ENCODE assay signal across 1 cellular context in genomic region chr19:44890366-44891015, GRCh38.
TF ChIP-seq lines count a peak whose summit lies in the region.

No MANE protein-coding gene starts in this region.

TF ChIP-seq in K562, 482 proteins besides CTCF, POLR2A, EP300 and RAD21 (continued from another document and continues in another):
- TF ChIP-seq, protein P1, sequence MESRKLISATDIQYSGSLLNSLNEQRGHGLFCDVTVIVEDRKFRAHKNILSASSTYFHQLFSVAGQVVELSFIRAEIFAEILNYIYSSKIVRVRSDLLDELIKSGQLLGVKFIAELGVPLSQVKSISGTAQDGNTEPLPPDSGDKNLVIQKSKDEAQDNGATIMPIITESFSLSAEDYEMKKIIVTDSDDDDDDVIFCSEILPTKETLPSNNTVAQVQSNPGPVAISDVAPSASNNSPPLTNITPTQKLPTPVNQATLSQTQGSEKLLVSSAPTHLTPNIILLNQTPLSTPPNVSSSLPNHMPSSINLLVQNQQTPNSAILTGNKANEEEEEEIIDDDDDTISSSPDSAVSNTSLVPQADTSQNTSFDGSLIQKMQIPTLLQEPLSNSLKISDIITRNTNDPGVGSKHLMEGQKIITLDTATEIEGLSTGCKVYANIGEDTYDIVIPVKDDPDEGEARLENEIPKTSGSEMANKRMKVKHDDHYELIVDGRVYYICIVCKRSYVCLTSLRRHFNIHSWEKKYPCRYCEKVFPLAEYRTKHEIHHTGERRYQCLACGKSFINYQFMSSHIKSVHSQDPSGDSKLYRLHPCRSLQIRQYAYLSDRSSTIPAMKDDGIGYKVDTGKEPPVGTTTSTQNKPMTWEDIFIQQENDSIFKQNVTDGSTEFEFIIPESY (CRISPR knock-in tag; IDR thresholded peaks at IDR 0.05): no peak
- TF ChIP-seq STAT5B (CRISPR knock-in tag; IDR thresholded peaks at IDR 0.05) (no peak), ZBTB9 (CRISPR knock-in tag; IDR thresholded peaks at IDR 0.05) (no peak), KHSRP (IDR thresholded peaks at IDR 0.05) (no peak), MAFK (IDR thresholded peaks at IDR 0.05; ENCODE audit: low read length) (0 out of 2 replicates have a peak, but pooled peaks have one; percentile 2), IRF2 (CRISPR knock-in tag; IDR thresholded peaks at IDR 0.05) (no peak), CGGBP1 (CRISPR knock-in tag; IDR thresholded peaks at IDR 0.05) (no peak), RHOXF2B (CRISPR knock-in tag; conservative IDR thresholded peaks at IDR 0.05) (no peak), EZH2 (IDR thresholded peaks at IDR 0.05; ENCODE audit: borderline replicate concordance, low read depth, low read length) (no peak), DIDO1 (tag; IDR thresholded peaks at IDR 0.05; ENCODE audit: low read depth) (no peak), ZNF239 (CRISPR knock-in tag; IDR thresholded peaks at IDR 0.05) (no peak; the same call in 1 of the 2 replicates), POLR2AphosphoS5 (IDR thresholded peaks at IDR 0.05; ENCODE audit: control insufficient read depth, insufficient read depth, low read depth, low read length) (peak; percentile 83; the same call in 1 of the 2 replicates), MAZ (CRISPR knock-in tag; conservative IDR thresholded peaks at IDR 0.05 in 1 of 2, IDR thresholded peaks at IDR 0.05 in 1 of 2) (peak; percentile 85 to 97), NFE2L1 (tag; IDR thresholded peaks at IDR 0.05; ENCODE audit: borderline replicate concordance, low read depth) (no peak), SMARCA5 (IDR thresholded peaks at IDR 0.05) (no peak), KDM2B (CRISPR knock-in tag; IDR thresholded peaks at IDR 0.05) (no peak), YY1 (IDR thresholded peaks at IDR 0.05; ENCODE audit: borderline replicate concordance in 1 of 3, control insufficient read depth in 1 of 3, extremely low read depth in 1 of 3, insufficient read depth in 3 of 3, insufficient read length in 1 of 3, insufficient replicate concordance in 2 of 3, low read depth in 1 of 3, low read length in 2 of 3) (peak in 2 of 3 experiments; percentile 36 to 76), PCBP1 (IDR thresholded peaks at IDR 0.05; ENCODE audit: low read depth, low read length, poor library complexity, severe bottlenecking) (no peak), ZNF584 (CRISPR knock-in tag; IDR thresholded peaks at IDR 0.05; ENCODE audit: low read depth) (no peak), ZC3H4 (CRISPR knock-in tag; IDR thresholded peaks at IDR 0.05; ENCODE audit: borderline replicate concordance) (no peak), BCL6 (CRISPR knock-in tag; IDR thresholded peaks at IDR 0.05) (no peak), ZNF263 (CRISPR knock-in tag; IDR thresholded peaks at IDR 0.05; ENCODE audit: borderline replicate concordance) (no peak), POU5F1 (IDR thresholded peaks at IDR 0.05; ENCODE audit: borderline replicate concordance, low read depth, low read length, partially characterized antibody) (no peak), ATF1 (CRISPR knock-in tag; IDR thresholded peaks at IDR 0.05) (0 out of 2 replicates have a peak, but pooled peaks have one; percentile 17), ATF1 (tag; IDR thresholded peaks at IDR 0.05) (peak; percentile 93), ZNF764 (CRISPR knock-in tag; IDR thresholded peaks at IDR 0.05; ENCODE audit: low read depth) (no peak), CXXC5 (CRISPR knock-in tag; IDR thresholded peaks at IDR 0.05) (peak; percentile 83), ZNF561 (CRISPR knock-in tag; conservative IDR thresholded peaks at IDR 0.05) (no peak), ZNF184 (CRISPR knock-in tag; IDR thresholded peaks at IDR 0.05) (no peak), BMI1 (IDR thresholded peaks at IDR 0.05; ENCODE audit: low read length) (no peak), NONO (IDR thresholded peaks at IDR 0.05; ENCODE audit: low read depth in 2 of 2, low read length in 1 of 2) (no peak), TAF1 (IDR thresholded peaks at IDR 0.05; ENCODE audit: control insufficient read depth, extremely low read depth, insufficient read depth, low read length, severe bottlenecking) (peak; percentile 82), ZNF318 (IDR thresholded peaks at IDR 0.05; ENCODE audit: borderline replicate concordance in 1 of 2, low read depth in 1 of 2) (no peak), TRIM25 (IDR thresholded peaks at IDR 0.05; ENCODE audit: borderline replicate concordance) (no peak), HDAC1 (IDR thresholded peaks at IDR 0.05) (peak in 1 of 2 experiments; percentile 100; a peak in 2 of 4 replicates), HEY1 (CRISPR knock-in tag; IDR thresholded peaks at IDR 0.05; ENCODE audit: borderline replicate concordance) (no peak), SRSF1 (IDR thresholded peaks at IDR 0.05; ENCODE audit: low read depth, low read length) (no peak)
- TF ChIP-seq, protein P2, sequence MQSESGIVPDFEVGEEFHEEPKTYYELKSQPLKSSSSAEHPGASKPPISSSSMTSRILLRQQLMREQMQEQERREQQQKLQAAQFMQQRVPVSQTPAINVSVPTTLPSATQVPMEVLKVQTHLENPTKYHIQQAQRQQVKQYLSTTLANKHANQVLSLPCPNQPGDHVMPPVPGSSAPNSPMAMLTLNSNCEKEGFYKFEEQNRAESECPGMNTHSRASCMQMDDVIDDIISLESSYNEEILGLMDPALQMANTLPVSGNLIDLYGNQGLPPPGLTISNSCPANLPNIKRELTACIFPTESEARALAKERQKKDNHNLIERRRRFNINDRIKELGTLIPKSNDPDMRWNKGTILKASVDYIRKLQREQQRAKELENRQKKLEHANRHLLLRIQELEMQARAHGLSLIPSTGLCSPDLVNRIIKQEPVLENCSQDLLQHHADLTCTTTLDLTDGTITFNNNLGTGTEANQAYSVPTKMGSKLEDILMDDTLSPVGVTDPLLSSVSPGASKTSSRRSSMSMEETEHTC (IDR thresholded peaks at IDR 0.05): no peak
- TF ChIP-seq, protein P3, sequence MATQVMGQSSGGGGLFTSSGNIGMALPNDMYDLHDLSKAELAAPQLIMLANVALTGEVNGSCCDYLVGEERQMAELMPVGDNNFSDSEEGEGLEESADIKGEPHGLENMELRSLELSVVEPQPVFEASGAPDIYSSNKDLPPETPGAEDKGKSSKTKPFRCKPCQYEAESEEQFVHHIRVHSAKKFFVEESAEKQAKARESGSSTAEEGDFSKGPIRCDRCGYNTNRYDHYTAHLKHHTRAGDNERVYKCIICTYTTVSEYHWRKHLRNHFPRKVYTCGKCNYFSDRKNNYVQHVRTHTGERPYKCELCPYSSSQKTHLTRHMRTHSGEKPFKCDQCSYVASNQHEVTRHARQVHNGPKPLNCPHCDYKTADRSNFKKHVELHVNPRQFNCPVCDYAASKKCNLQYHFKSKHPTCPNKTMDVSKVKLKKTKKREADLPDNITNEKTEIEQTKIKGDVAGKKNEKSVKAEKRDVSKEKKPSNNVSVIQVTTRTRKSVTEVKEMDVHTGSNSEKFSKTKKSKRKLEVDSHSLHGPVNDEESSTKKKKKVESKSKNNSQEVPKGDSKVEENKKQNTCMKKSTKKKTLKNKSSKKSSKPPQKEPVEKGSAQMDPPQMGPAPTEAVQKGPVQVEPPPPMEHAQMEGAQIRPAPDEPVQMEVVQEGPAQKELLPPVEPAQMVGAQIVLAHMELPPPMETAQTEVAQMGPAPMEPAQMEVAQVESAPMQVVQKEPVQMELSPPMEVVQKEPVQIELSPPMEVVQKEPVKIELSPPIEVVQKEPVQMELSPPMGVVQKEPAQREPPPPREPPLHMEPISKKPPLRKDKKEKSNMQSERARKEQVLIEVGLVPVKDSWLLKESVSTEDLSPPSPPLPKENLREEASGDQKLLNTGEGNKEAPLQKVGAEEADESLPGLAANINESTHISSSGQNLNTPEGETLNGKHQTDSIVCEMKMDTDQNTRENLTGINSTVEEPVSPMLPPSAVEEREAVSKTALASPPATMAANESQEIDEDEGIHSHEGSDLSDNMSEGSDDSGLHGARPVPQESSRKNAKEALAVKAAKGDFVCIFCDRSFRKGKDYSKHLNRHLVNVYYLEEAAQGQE (CRISPR knock-in tag; IDR thresholded peaks at IDR 0.05; ENCODE audit: low read depth): no peak
- TF ChIP-seq, protein P4, sequence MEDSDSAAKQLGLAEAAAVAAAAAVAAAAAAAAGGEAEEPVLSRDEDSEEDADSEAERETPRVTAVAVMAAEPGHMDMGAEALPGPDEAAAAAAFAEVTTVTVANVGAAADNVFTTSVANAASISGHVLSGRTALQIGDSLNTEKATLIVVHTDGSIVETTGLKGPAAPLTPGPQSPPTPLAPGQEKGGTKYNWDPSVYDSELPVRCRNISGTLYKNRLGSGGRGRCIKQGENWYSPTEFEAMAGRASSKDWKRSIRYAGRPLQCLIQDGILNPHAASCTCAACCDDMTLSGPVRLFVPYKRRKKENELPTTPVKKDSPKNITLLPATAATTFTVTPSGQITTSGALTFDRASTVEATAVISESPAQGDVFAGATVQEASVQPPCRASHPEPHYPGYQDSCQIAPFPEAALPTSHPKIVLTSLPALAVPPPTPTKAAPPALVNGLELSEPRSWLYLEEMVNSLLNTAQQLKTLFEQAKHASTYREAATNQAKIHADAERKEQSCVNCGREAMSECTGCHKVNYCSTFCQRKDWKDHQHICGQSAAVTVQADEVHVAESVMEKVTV (CRISPR knock-in tag; IDR thresholded peaks at IDR 0.05): 0 out of 2 replicates have a peak, but pooled peaks have one; percentile 34
